18 cellular contexts compared by ENCODE assay signal in the genomic region with DNA sequence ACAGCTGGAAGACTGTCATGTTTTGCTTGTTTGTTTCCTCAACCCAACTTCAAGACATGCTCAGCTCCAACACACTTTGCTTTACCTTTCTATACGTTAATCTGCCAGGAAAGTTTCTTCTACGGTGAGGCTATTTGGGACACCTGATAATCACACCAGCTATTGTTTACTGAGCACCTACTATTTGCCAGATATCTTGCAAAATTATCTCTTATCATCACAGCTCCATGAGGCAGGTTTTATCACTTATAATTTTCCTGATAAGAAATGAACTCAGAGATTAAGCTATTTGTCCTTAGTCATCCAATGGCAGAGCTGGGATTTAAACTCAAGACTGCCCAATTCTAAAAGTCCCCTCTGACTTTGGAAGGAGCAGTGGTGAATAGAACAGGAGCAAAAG.
DNase-seq lines count a peak whose midpoint lies in the region; ATAC-seq, FAIRE-seq and TF ChIP-seq lines count a peak whose summit lies in the region.
"Had no signal": no experiment of that assay in that cellular context is flagged by ENCODE, and none has a peak within 500 bp of the region (broad histone marks: within the 10 kb centered on the region; RNA-seq: fewer than 3 reads in every experiment).

No MANE protein-coding gene starts in this region.

- no peak overlapping the region for H3K23ac ChIP-seq in H1 (ENCODE audit: insufficient read length)
- H3K23ac ChIP-seq in mesendoderm (ENCODE audit: low read length): no peak overlapping the region

- H2BK12ac ChIP-seq in H1 (ENCODE audit: low read depth, low read length): peak overlapping the region; percentile 84; the same call in 1 of the 2 replicates

- no peak overlapping the region for H2AK5ac ChIP-seq in H1 (ENCODE audit: low read depth, low read length)
- H2AK5ac ChIP-seq in mesendoderm (ENCODE audit: low read length): no peak overlapping the region

- H2AFZ ChIP-seq in GM23248: no peak overlapping the region
- no peak overlapping the region for H2AFZ ChIP-seq in H1 (ENCODE audit: low read length)

- H3K23me2 ChIP-seq in H1 (ENCODE audit: low read depth, low read length): no peaks in the 10 kb centered on the region

- intact Hi-C loops in left ventricle myocardium inferior (cut with micrococcal nuclease) (no loop called here), Right ventricle myocardium superior (cut with DNase I) (loop anchor here (10.0 kb wide), 2 partner anchors 75 to 115 kb away; partner anchors contain the start of gene CREB5)

- H4K5ac ChIP-seq in H1 (ENCODE audit: insufficient read length, low read depth, low read length): no peak overlapping the region
- H4K5ac ChIP-seq in mesendoderm (ENCODE audit: low read length): no peak overlapping the region

- H3K9ac ChIP-seq in GM23248 (no peak overlapping the region), H1 (replicated peaks in 1 of 4; ENCODE audit: extremely low read depth in 1 of 4, low read depth in 3 of 4, low read length in 3 of 4) (no peak overlapping the region), mesendoderm (ENCODE audit: low read length) (no peak overlapping the region)
- H3K9ac ChIP-seq: BLaER1 treated with 17β-estradiol and CSF1 and Interleukin-3, amounts not matched to agents 10 nM and 100 nM had no signal

- no peak for ATAC-seq in Right ventricle myocardium superior (ENCODE audit: poor library complexity)
- ATAC-seq: CD8-positive, alpha-beta T cell; HCT116 had no signal

- TF ChIP-seq EP300 in H1 (IDR thresholded peaks at IDR 0.05; ENCODE audit: borderline replicate concordance in 1 of 2, low read depth in 2 of 2, low read length in 2 of 2): no peak

- H3K4me3 ChIP-seq in left ventricle myocardium inferior: no peak overlapping the region
- no peak overlapping the region for H3K4me3 ChIP-seq in GM23248
- no peak overlapping the region for H3K4me3 ChIP-seq in H1 (ENCODE audit: extremely low read depth in 1 of 4, insufficient read depth in 2 of 4, low read depth in 3 of 4, low read length in 4 of 4)
- no peak overlapping the region for H3K4me3 ChIP-seq in mesendoderm (ENCODE audit: low read length)
- H3K4me3 ChIP-seq: BLaER1 treated with 17β-estradiol and CSF1 and Interleukin-3, amounts not matched to agents 10 nM and 100 nM had no signal

- H2BK15ac ChIP-seq in H1 (ENCODE audit: low read length): 0 out of 2 replicates have a peak overlapping the region, but pooled peaks have one; percentile 2
- no peak overlapping the region for H2BK15ac ChIP-seq in mesendoderm (replicated peaks; ENCODE audit: low read depth)

- TF ChIP-seq POLR2A in H1 (IDR thresholded peaks at IDR 0.05; ENCODE audit: control extremely low read depth in 1 of 2, low read depth in 2 of 2, low read length in 2 of 2): no peak

- no peaks in the 10 kb centered on the region for H3K79me2 ChIP-seq in GM23248 (ENCODE audit: insufficient read depth)
- H3K79me2 ChIP-seq in H1 (ENCODE audit: control insufficient read depth in 1 of 2, insufficient read depth in 2 of 2, low read length in 2 of 2): no peaks in the 10 kb centered on the region
- H3K79me2 ChIP-seq in mesendoderm (ENCODE audit: control insufficient read depth, insufficient read depth, low read length): no peaks in the 10 kb centered on the region

- H3K9me3 ChIP-seq in left ventricle myocardium inferior (replicated peaks): peaks cover 7% of the 10 kb centered on the region
- H3K9me3 ChIP-seq in GM23248 (ENCODE audit: low read depth): no peaks in the 10 kb centered on the region
- no peaks in the 10 kb centered on the region for H3K9me3 ChIP-seq in H1 (ENCODE audit: insufficient read depth in 2 of 2, low read depth in 1 of 2, low read length in 1 of 2)

- TF ChIP-seq CTCF in left ventricle myocardium inferior (IDR thresholded peaks at IDR 0.05; ENCODE audit: borderline replicate concordance) (no peak), H1 (IDR thresholded peaks at IDR 0.05; ENCODE audit: control extremely low read depth in 1 of 3, insufficient read depth in 1 of 3, low read depth in 1 of 3, low read length in 3 of 3) (no peak), GM10248 (IDR thresholded peaks at IDR 0.05; ENCODE audit: control extremely low read depth, extremely low read depth, low read depth, missing control alignments) (no peak)

- peaks cover 15% of the 10 kb centered on the region; the same call in 1 of the 2 replicates for H3F3A ChIP-seq in GM23248 (ENCODE audit: insufficient read depth)

- in situ Hi-C loops in GM23248 (cut with MboI): no loop called here

- no peak overlapping the region for H4K91ac ChIP-seq in H1 (replicated peaks; ENCODE audit: insufficient read length, low read length)

- 93 to 98% methylated on average over 2 of the region's 2 CpGs for WGBS in GM23248 (ENCODE audit: low coverage in 1 of 2, low lambda C conversion rate in 2 of 2, missing lambda C conversion rate in 2 of 2), 2 experiments
- WGBS in H1 (ENCODE audit: extremely low coverage in 1 of 2, insufficient coverage in 1 of 2, insufficient read length in 1 of 2, insufficient replicate concordance in 2 of 2, low coverage in 1 of 2, low lambda C conversion rate in 2 of 2, missing lambda C conversion rate in 1 of 2), 2 experiments: 97% methylated on average over 2 of the region's 2 CpGs; no CpG with 5 or more reads in 1 of the 2 experiments
- no CpG with 5 or more reads among the region's 2 CpGs for WGBS in mesendoderm (ENCODE audit: extremely low coverage, insufficient coverage, low lambda C conversion rate)

- no peak overlapping the region for H3K14ac ChIP-seq in H1 (ENCODE audit: insufficient read length)

- no peak overlapping the region for H2BK120ac ChIP-seq in H1 (replicated peaks; ENCODE audit: low read depth, low read length)
- no peak overlapping the region for H2BK120ac ChIP-seq in mesendoderm (ENCODE audit: low read depth, low read length)

- H3K79me1 ChIP-seq in H1 (ENCODE audit: low read depth, low read length) (no peaks in the 10 kb centered on the region), mesendoderm (ENCODE audit: low read length) (no peaks in the 10 kb centered on the region)

- FAIRE-seq in H1 (lab: Jason Lieb, UNC): no peak
- FAIRE-seq: GM12891, GM19239, HTR-8/SVneo had no signal

- H3K4ac ChIP-seq in H1 (replicated peaks; ENCODE audit: insufficient read length, low read depth, low read length): no peak overlapping the region
- H3K4ac ChIP-seq in mesendoderm (ENCODE audit: low read depth, low read length): no peak overlapping the region

- H3K27ac ChIP-seq in left ventricle myocardium inferior (replicated peaks) (peak overlapping the region; percentile 68), GM23248 (peak overlapping the region; percentile 68; the same call in 1 of the 2 replicates), H1 (ENCODE audit: low read depth, low read length) (no peak overlapping the region), mesendoderm (ENCODE audit: low read depth, low read length) (no peak overlapping the region)
- H3K27ac ChIP-seq: BLaER1 treated with 17β-estradiol and CSF1 and Interleukin-3, amounts not matched to agents 10 nM and 100 nM had no signal

- H3K18ac ChIP-seq in H1 (ENCODE audit: extremely low read depth, low read length): no peak overlapping the region
- H3K18ac ChIP-seq in mesendoderm (ENCODE audit: low read length): no peak overlapping the region

- no peak for TF ChIP-seq RAD21 in H1 (IDR thresholded peaks at IDR 0.05 in 1 of 2, conservative IDR thresholded peaks at IDR 0.05 in 1 of 2; ENCODE audit: low read depth in 2 of 2, low read length in 2 of 2)

- no peaks in the 10 kb centered on the region for H3K9me2 ChIP-seq in GM23248 (ENCODE audit: insufficient read depth)

- no peak overlapping the region for H3K56ac ChIP-seq in H1 (replicated peaks; ENCODE audit: insufficient read length, low read depth, low read length)
- H3K56ac ChIP-seq in mesendoderm (ENCODE audit: low read length): no peak overlapping the region

- H4K8ac ChIP-seq in H1 (ENCODE audit: extremely low read depth, insufficient read depth, low read length): no peak overlapping the region
- no peak overlapping the region for H4K8ac ChIP-seq in mesendoderm (ENCODE audit: low read depth, low read length)

- H3K36me3 ChIP-seq in left ventricle myocardium inferior (no peaks in the 10 kb centered on the region), GM23248 (ENCODE audit: low read depth) (no peaks in the 10 kb centered on the region), H1 (ENCODE audit: control insufficient read depth in 2 of 4, insufficient read depth in 4 of 4, low read length in 3 of 4) (no peaks in the 10 kb centered on the region), mesendoderm (ENCODE audit: control insufficient read depth, insufficient read depth, low read length) (no peaks in the 10 kb centered on the region)
- H3K36me3 ChIP-seq: BLaER1 treated with 17β-estradiol and CSF1 and Interleukin-3, amounts not matched to agents 10 nM and 100 nM had no signal

- peak overlapping the region; percentile 74; the same call in 1 of the 2 replicates for H2BK20ac ChIP-seq in H1 (ENCODE audit: low read length)

- H3K4me2 ChIP-seq in GM23248 (ENCODE audit: unreplicated experiment) (no peak overlapping the region), H1 (ENCODE audit: insufficient read depth in 1 of 2, low read depth in 2 of 2, low read length in 2 of 2) (no peak overlapping the region; a peak in 1 of 4 replicates), mesendoderm (ENCODE audit: low read length) (no peak overlapping the region)
- H3K4me2 ChIP-seq: BLaER1 treated with 17β-estradiol and CSF1 and Interleukin-3, amounts not matched to agents 10 nM and 100 nM had no signal

- CTCF ChIA-PET in H1 (lab: Charles Lee; ENCODE audit: partially characterized antibody) (interaction anchor here (0.6 to 2.1 kb wide), 6 partner anchors 9 to 169 kb away, joined by 3 to 9 read pairs (median 4); no protein-coding TSS in a partner anchor), GM10248 (lab: Yijun Ruan, JAX) (interaction anchor here (0.8 to 2.2 kb wide), 7 partner anchors 9 to 51 kb away, joined by 3 to 11 read pairs (median 4); no protein-coding TSS in a partner anchor)

- POLR2A ChIA-PET in H1 (lab: Charles Lee; ENCODE audit: partially characterized antibody) (interaction anchor here (0.6 kb wide), 1 partner anchor 251 kb away, joined by 4 read pairs; no protein-coding TSS in a partner anchor), GM10248 (lab: Yijun Ruan, JAX) (interaction anchor here (1.0 kb wide), 1 partner anchor 43 kb away, joined by 3 read pairs; no protein-coding TSS in a partner anchor)

- no peaks in the 10 kb centered on the region for H3K27me3 ChIP-seq in left ventricle myocardium inferior (ENCODE audit: low read depth)
- H3K27me3 ChIP-seq in GM23248 (replicated peaks; ENCODE audit: insufficient read depth): no peaks in the 10 kb centered on the region
- H3K27me3 ChIP-seq in H1 (replicated peaks in 1 of 4; ENCODE audit: control insufficient read depth in 3 of 4, extremely low read depth in 1 of 4, insufficient read depth in 3 of 4, low read length in 3 of 4): no peaks in the 10 kb centered on the region; a peak in 1 of 7 replicates
- H3K27me3 ChIP-seq in mesendoderm (ENCODE audit: insufficient read depth, low read length, poor library complexity): no peaks in the 10 kb centered on the region
- H3K27me3 ChIP-seq: BLaER1 treated with 17β-estradiol and CSF1 and Interleukin-3, amounts not matched to agents 10 nM and 100 nM had no signal

- H4K20me1 ChIP-seq in GM23248 (ENCODE audit: insufficient read depth): no peaks in the 10 kb centered on the region
- no peaks in the 10 kb centered on the region for H4K20me1 ChIP-seq in H1 (replicated peaks in 1 of 2; ENCODE audit: control insufficient read depth in 1 of 2, insufficient read depth in 2 of 2, low read length in 2 of 2)
- H4K20me1 ChIP-seq: BLaER1 treated with 17β-estradiol and CSF1 and Interleukin-3, amounts not matched to agents 10 nM and 100 nM had no signal

- H2BK5ac ChIP-seq in H1 (ENCODE audit: low read depth, low read length) (no peak overlapping the region), mesendoderm (ENCODE audit: low read length) (no peak overlapping the region)

- no peak for DNase-seq in left ventricle myocardium inferior
- DNase-seq in Right ventricle myocardium superior: no peak
- DNase-seq in GM23248: no peak
- no peak for DNase-seq in H1 (ENCODE audit: low read depth in 1 of 2, low spot score in 2 of 2)
- peak; percentile 60 for DNase-seq in mesendoderm
- DNase-seq in anterior cingulate cortex (lab: John Stamatoyannopoulos, UW): no peak
- no peak for DNase-seq in OCI-M2 (lab: John Stamatoyannopoulos, UW; ENCODE audit: unreplicated experiment)
- DNase-seq in GM10248 (ENCODE audit: extremely low spot score): no peak
- DNase-seq: CD8-positive, alpha-beta T cell; DMS 273 treated with DMSO at 0.1 percent for 48 hours; DMS53; DND-41; H7 had no signal

- H3K4me1 ChIP-seq in left ventricle myocardium inferior (peaks cover 48% of the 10 kb centered on the region), GM23248 (ENCODE audit: insufficient read depth) (peaks cover 24% of the 10 kb centered on the region), H1 (replicated peaks in 1 of 4; ENCODE audit: control insufficient read depth in 3 of 4, insufficient read depth in 4 of 4, low read length in 3 of 4) (peaks cover 1 to 6% (median 3%) of the 10 kb centered on the region in 4 experiments; a peak in 5 of 7 replicates), mesendoderm (ENCODE audit: control insufficient read depth, low read depth, low read length) (peaks cover 2% of the 10 kb centered on the region)

Comparison
In these comparisons a context has a peak if more than half of its experiments do, and no peak if none do; other contexts are left out.
1. H3K27ac ChIP-seq: peak in left ventricle myocardium inferior (single experiment) and GM23248 (single experiment); none in H1 (single experiment) and mesendoderm (single experiment).